In the genomic region with DNA sequence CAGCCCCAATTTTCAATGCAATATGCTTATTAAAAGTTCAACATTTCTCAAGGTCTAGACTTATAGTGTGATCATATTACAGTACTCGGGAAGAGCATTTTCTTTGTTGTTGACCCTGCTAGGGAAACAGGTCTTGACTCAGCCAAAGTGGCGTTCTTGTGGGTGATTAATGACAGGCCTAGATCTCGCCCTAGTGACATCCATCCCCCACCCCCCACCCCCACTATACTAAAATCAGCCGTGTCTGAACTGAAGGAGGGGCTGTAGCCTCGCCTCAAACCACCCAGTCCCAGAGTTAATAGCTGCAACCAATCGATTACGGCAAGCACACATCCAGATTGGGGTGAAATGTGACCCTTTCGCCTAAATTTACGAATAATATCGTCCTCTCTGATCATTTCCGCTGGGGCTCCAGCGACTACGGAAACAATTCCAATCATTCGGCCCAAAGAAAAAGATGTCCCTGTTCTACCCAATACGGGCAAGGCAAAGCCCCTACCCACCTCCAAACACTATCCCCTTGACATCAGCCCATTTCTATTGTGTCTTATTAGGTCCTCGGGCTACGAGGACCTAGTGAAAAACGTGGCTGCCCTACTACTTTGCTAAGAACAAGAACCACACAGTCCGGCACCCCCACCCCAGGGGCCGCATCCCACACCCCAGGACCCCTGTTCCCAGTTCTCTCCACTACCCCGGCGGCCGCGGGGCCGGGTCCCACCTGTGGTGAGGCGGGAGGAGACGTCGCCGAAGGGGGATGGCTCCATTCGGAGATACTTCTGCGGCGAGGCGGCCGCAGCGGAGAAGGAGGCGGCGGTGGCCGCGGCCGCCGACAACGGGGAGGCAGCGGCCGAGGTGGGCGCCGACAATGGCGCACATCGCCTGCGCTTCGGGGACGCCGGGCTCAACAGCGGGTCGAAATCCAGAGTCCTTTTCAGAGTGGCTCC, we compare ENCODE assay signal across 2 cellular contexts.
A peak's percentile ranks its signal among the peaks of the same experiment; 100 is the strongest.
TF ChIP-seq lines count a peak whose summit lies in the region.

No MANE protein-coding gene starts in this region.

TF ChIP-seq in SK-N-SH treated with all-trans-retinoic acid at 6 μM for 48 hours, 23 proteins besides CTCF, POLR2A, EP300 and RAD21:
- TF ChIP-seq, protein P1, sequence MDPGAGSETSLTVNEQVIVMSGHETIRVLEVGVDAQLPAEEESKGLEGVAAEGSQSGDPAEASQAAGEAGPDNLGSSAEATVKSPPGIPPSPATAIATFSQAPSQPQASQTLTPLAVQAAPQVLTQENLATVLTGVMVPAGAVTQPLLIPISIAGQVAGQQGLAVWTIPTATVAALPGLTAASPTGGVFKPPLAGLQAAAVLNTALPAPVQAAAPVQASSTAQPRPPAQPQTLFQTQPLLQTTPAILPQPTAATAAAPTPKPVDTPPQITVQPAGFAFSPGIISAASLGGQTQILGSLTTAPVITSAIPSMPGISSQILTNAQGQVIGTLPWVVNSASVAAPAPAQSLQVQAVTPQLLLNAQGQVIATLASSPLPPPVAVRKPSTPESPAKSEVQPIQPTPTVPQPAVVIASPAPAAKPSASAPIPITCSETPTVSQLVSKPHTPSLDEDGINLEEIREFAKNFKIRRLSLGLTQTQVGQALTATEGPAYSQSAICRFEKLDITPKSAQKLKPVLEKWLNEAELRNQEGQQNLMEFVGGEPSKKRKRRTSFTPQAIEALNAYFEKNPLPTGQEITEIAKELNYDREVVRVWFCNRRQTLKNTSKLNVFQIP (CRISPR knock-in tag; IDR thresholded peaks at IDR 0.05; ENCODE audit: borderline replicate concordance, low read depth), result no peak
- no peak for TF ChIP-seq ZC3H10 (CRISPR knock-in tag; IDR thresholded peaks at IDR 0.05)
- no peak for TF ChIP-seq CSDC2 (CRISPR knock-in tag; IDR thresholded peaks at IDR 0.05)
- no peak for TF ChIP-seq ZNF565 (CRISPR knock-in tag; conservative IDR thresholded peaks at IDR 0.05; ENCODE audit: low read depth)
TF ChIP-seq in SK-N-SH treated with all-trans-retinoic acid at 6 μM for 48 hours: peak in this region for 0.

TF ChIP-seq in K562, 482 proteins besides CTCF, POLR2A, EP300 and RAD21 (continued from another document and continues in another):
- 0 out of 2 replicates have a peak, but pooled peaks have one; percentile 9 for TF ChIP-seq CBX1 (IDR thresholded peaks at IDR 0.05; ENCODE audit: low read depth)
- peak; percentile 30 for TF ChIP-seq TAF9B (IDR thresholded peaks at IDR 0.05; ENCODE audit: partially characterized antibody)
- TF ChIP-seq HNRNPLL (IDR thresholded peaks at IDR 0.05; ENCODE audit: low read depth, low read length, poor library complexity, severe bottlenecking), result no peak
- TF ChIP-seq NCOR1 (IDR thresholded peaks at IDR 0.05), result 0 out of 2 replicates have a peak, but pooled peaks have one; percentile 13
- TF ChIP-seq ARID1B (IDR thresholded peaks at IDR 0.05), result peak; percentile 39
- no peak for TF ChIP-seq SNRNP70 (optimal IDR thresholded peaks at IDR 0.05; ENCODE audit: low read depth, low read length)
- TF ChIP-seq, protein P2, sequence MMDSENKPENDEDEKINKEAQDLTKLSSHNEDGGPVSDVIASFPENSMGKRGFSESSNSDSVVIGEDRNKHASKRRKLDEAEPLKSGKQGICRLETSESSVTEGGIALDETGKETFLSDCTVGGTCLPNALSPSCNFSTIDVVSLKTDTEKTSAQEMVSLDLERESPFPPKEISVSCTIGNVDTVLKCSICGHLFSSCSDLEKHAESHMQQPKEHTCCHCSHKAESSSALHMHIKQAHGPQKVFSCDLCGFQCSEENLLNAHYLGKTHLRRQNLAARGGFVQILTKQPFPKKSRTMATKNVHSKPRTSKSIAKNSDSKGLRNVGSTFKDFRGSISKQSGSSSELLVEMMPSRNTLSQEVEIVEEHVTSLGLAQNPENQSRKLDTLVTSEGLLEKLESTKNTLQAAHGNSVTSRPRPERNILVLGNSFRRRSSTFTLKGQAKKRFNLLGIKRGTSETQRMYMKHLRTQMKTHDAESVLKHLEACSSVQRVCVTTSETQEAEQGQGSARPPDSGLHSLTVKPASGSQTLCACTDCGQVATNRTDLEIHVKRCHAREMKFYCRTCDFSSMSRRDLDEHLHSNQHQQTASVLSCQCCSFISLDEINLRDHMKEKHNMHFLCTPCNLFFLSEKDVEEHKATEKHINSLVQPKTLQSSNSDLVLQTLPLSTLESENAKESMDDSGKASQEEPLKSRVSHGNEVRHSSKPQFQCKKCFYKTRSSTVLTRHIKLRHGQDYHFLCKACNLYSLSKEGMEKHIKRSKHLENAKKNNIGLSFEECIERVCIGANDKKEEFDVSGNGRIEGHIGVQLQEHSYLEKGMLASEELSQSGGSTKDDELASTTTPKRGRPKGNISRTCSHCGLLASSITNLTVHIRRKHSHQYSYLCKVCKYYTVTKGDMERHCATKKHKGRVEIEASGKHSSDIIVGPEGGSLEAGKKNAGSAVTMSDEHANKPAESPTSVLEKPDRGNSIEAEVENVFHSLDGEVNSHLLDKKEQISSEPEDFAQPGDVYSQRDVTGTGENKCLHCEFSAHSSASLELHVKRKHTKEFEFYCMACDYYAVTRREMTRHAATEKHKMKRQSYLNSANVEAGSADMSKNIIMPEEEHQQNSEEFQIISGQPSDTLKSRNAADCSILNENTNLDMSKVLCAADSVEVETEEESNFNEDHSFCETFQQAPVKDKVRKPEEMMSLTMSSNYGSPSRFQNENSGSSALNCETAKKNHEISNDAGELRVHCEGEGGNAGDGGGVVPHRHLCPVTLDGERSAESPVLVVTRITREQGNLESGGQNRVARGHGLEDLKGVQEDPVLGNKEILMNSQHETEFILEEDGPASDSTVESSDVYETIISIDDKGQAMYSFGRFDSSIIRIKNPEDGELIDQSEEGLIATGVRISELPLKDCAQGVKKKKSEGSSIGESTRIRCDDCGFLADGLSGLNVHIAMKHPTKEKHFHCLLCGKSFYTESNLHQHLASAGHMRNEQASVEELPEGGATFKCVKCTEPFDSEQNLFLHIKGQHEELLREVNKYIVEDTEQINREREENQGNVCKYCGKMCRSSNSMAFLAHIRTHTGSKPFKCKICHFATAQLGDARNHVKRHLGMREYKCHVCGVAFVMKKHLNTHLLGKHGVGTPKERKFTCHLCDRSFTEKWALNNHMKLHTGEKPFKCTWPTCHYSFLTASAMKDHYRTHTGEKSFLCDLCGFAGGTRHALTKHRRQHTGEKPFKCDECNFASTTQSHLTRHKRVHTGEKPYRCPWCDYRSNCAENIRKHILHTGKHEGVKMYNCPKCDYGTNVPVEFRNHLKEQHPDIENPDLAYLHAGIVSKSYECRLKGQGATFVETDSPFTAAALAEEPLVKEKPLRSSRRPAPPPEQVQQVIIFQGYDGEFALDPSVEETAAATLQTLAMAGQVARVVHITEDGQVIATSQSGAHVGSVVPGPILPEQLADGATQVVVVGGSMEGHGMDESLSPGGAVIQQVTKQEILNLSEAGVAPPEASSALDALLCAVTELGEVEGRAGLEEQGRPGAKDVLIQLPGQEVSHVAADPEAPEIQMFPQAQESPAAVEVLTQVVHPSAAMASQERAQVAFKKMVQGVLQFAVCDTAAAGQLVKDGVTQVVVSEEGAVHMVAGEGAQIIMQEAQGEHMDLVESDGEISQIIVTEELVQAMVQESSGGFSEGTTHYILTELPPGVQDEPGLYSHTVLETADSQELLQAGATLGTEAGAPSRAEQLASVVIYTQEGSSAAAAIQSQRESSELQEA (IDR thresholded peaks at IDR 0.05; ENCODE audit: low read depth), result no peak
- no peak for TF ChIP-seq KDM5B (IDR thresholded peaks at IDR 0.05; ENCODE audit: insufficient replicate concordance, low read depth, low read length)
- TF ChIP-seq U2AF2 (optimal IDR thresholded peaks at IDR 0.05; ENCODE audit: low read depth, low read length), result no peak
- TF ChIP-seq ZFP30 (CRISPR knock-in tag; IDR thresholded peaks at IDR 0.05; ENCODE audit: borderline replicate concordance), result no peak
- no peak for TF ChIP-seq HNRNPK (IDR thresholded peaks at IDR 0.05; ENCODE audit: low read depth, low read length, poor library complexity, severe bottlenecking)
- peak; percentile 44 to 66; a peak in 2 of 4 replicates for TF ChIP-seq SIN3A (IDR thresholded peaks at IDR 0.05; ENCODE audit: borderline replicate concordance in 2 of 2, control insufficient read depth in 1 of 2, low read depth in 2 of 2, low read length in 2 of 2)
- peak; percentile 50; the same call in 1 of the 2 replicates for TF ChIP-seq POLR2AphosphoS5 (IDR thresholded peaks at IDR 0.05; ENCODE audit: control insufficient read depth, insufficient read depth, low read depth, low read length)
- TF ChIP-seq, protein P3, sequence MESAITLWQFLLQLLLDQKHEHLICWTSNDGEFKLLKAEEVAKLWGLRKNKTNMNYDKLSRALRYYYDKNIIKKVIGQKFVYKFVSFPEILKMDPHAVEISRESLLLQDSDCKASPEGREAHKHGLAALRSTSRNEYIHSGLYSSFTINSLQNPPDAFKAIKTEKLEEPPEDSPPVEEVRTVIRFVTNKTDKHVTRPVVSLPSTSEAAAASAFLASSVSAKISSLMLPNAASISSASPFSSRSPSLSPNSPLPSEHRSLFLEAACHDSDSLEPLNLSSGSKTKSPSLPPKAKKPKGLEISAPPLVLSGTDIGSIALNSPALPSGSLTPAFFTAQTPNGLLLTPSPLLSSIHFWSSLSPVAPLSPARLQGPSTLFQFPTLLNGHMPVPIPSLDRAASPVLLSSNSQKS (CRISPR knock-in tag; IDR thresholded peaks at IDR 0.05), result no peak
- TF ChIP-seq, protein P4, sequence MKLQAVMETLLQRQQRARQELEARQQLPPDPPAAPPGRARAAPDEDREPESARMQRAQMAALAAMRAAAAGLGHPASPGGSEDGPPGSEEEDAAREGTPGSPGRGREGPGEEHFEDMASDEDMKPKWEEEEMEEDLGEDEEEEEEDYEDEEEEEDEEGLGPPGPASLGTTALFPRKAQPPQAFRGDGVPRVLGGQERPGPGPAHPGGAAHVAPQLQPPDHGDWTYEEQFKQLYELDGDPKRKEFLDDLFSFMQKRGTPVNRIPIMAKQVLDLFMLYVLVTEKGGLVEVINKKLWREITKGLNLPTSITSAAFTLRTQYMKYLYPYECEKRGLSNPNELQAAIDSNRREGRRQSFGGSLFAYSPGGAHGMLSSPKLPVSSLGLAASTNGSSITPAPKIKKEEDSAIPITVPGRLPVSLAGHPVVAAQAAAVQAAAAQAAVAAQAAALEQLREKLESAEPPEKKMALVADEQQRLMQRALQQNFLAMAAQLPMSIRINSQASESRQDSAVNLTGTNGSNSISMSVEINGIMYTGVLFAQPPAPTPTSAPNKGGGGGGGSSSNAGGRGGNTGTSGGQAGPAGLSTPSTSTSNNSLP (IDR thresholded peaks at IDR 0.05; ENCODE audit: borderline replicate concordance, low read depth, low read length), result peak; percentile 86; the same call in 1 of the 2 replicates
- peak; percentile 18 for TF ChIP-seq CHD1 (IDR thresholded peaks at IDR 0.05; ENCODE audit: low read length)
- peak; percentile 28; the same call in 1 of the 2 replicates for TF ChIP-seq EP400 (IDR thresholded peaks at IDR 0.05)
- TF ChIP-seq, protein P5, sequence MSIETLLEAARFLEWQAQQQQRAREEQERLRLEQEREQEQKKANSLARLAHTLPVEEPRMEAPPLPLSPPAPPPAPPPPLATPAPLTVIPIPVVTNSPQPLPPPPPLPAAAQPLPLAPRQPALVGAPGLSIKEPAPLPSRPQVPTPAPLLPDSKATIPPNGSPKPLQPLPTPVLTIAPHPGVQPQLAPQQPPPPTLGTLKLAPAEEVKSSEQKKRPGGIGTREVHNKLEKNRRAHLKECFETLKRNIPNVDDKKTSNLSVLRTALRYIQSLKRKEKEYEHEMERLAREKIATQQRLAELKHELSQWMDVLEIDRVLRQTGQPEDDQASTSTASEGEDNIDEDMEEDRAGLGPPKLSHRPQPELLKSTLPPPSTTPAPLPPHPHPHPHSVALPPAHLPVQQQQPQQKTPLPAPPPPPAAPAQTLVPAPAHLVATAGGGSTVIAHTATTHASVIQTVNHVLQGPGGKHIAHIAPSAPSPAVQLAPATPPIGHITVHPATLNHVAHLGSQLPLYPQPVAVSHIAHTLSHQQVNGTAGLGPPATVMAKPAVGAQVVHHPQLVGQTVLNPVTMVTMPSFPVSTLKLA (conservative IDR thresholded peaks at IDR 0.05), result peak; percentile 37 to 63; a peak in 2 of 4 replicates
- no peak for TF ChIP-seq U2AF1 (optimal IDR thresholded peaks at IDR 0.05; ENCODE audit: low read depth, low read length)
- TF ChIP-seq FOXJ3 (CRISPR knock-in tag; IDR thresholded peaks at IDR 0.05), result 0 out of 2 replicates have a peak, but pooled peaks have one; percentile 47
- peak; percentile 67; the same call in 1 of the 2 replicates for TF ChIP-seq ZBTB7A (IDR thresholded peaks at IDR 0.05; ENCODE audit: borderline replicate concordance, control insufficient read depth, low read depth, low read length)
- TF ChIP-seq JUN (IDR thresholded peaks at IDR 0.05; ENCODE audit: borderline replicate concordance, low read depth, low read length), result 0 out of 2 replicates have a peak, but pooled peaks have one; percentile 17
- no peak for TF ChIP-seq JUN (CRISPR knock-in tag; IDR thresholded peaks at IDR 0.05; ENCODE audit: borderline replicate concordance)
- TF ChIP-seq, protein P6, sequence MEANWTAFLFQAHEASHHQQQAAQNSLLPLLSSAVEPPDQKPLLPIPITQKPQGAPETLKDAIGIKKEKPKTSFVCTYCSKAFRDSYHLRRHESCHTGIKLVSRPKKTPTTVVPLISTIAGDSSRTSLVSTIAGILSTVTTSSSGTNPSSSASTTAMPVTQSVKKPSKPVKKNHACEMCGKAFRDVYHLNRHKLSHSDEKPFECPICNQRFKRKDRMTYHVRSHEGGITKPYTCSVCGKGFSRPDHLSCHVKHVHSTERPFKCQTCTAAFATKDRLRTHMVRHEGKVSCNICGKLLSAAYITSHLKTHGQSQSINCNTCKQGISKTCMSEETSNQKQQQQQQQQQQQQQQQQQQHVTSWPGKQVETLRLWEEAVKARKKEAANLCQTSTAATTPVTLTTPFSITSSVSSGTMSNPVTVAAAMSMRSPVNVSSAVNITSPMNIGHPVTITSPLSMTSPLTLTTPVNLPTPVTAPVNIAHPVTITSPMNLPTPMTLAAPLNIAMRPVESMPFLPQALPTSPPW (CRISPR knock-in tag; IDR thresholded peaks at IDR 0.05), result peak; percentile 83
- TF ChIP-seq SMARCA4 (IDR thresholded peaks at IDR 0.05), result peak; percentile 28; the same call in 1 of the 2 replicates
- TF ChIP-seq, protein P7, sequence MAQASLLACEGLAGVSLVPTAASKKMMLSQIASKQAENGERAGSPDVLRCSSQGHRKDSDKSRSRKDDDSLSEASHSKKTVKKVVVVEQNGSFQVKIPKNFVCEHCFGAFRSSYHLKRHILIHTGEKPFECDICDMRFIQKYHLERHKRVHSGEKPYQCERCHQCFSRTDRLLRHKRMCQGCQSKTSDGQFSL (CRISPR knock-in tag; IDR thresholded peaks at IDR 0.05), result no peak
- TF ChIP-seq, protein P7 (tag; IDR thresholded peaks at IDR 0.05), result 0 out of 4 replicates have a peak, but pooled peaks of 1 of the 2 experiments have one; percentile 69
- peak; percentile 19 for TF ChIP-seq HDAC3 (IDR thresholded peaks at IDR 0.05; ENCODE audit: borderline replicate concordance, partially characterized antibody)
- TF ChIP-seq, protein P8, sequence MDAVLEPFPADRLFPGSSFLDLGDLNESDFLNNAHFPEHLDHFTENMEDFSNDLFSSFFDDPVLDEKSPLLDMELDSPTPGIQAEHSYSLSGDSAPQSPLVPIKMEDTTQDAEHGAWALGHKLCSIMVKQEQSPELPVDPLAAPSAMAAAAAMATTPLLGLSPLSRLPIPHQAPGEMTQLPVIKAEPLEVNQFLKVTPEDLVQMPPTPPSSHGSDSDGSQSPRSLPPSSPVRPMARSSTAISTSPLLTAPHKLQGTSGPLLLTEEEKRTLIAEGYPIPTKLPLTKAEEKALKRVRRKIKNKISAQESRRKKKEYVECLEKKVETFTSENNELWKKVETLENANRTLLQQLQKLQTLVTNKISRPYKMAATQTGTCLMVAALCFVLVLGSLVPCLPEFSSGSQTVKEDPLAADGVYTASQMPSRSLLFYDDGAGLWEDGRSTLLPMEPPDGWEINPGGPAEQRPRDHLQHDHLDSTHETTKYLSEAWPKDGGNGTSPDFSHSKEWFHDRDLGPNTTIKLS (IDR thresholded peaks at IDR 0.05; ENCODE audit: borderline replicate concordance, low read depth), result 0 out of 2 replicates have a peak, but pooled peaks have one; percentile 25
